In genomic region chr1:75785320-75785963, GRCh38 we compare ENCODE assay signal across 8 cellular contexts. TPM values are rescaled to one million over a fixed set of nuclear protein-coding genes. Genes with fewer than 3 reads are reported as not detected.
A peak's percentile ranks its signal among the peaks of the same experiment; 100 is the strongest.
DNase-seq lines count a peak whose midpoint lies in the region; ATAC-seq and TF ChIP-seq lines count a peak whose summit lies in the region.

No MANE protein-coding gene starts in this region.

- peak overlapping the region; percentile 100 for H3K4me2 ChIP-seq in smooth muscle cell

- peaks cover 44% of the 10 kb centered on the region for H3K79me2 ChIP-seq in smooth muscle cell (ENCODE audit: low read depth)

- TF ChIP-seq CTCF in WI38 (IDR thresholded peaks at IDR 0.05; ENCODE audit: low read depth, low read length), result no peak
- no peak for TF ChIP-seq CTCF in left ventricle myocardium inferior (IDR thresholded peaks at IDR 0.05; ENCODE audit: borderline replicate concordance)
- TF ChIP-seq CTCF in smooth muscle cell (IDR thresholded peaks at IDR 0.05; ENCODE audit: borderline replicate concordance, insufficient read depth, poor library complexity, severe bottlenecking), result no peak

- H3K9me3 ChIP-seq in left ventricle myocardium inferior (replicated peaks) (no peaks in the 10 kb centered on the region), smooth muscle cell (replicated peaks; ENCODE audit: low read depth) (no peaks in the 10 kb centered on the region)

- peaks cover 21% of the 10 kb centered on the region for H3F3A ChIP-seq in smooth muscle cell (ENCODE audit: low read depth)

- H2AFZ ChIP-seq in smooth muscle cell (ENCODE audit: low read depth), result peak overlapping the region; percentile 99

- intact Hi-C loops in left ventricle myocardium inferior (cut with micrococcal nuclease), result loop anchor here (10.0 kb wide), 1 partner anchor 61 kb away; the partner anchor contains the start of gene ACADM

- DNase-seq in DMS153 treated with DMSO at 0.1 percent for 48 hours (lab: John Stamatoyannopoulos, UW; ENCODE audit: unreplicated experiment), result peak; percentile 65
- no peak for DNase-seq in DMS153 (lab: John Stamatoyannopoulos, UW)
- DNase-seq in left ventricle myocardium inferior, result no peak
- no peak for DNase-seq in smooth muscle cell (lab: John Stamatoyannopoulos, UW; ENCODE audit: unreplicated experiment)
- no peak for DNase-seq in stimulated activated CD4-positive, alpha-beta T cell treated with anti-CD3 and anti-CD28 coated beads, Interleukin-4, amount 100 ng/mL, for 4 hours
- no peak for DNase-seq in activated CD4-positive, alpha-beta T cell treated with anti-CD3 and anti-CD28 coated beads, Interleukin-2, amount 50 U/mL, for 48 hours

- H3K27ac ChIP-seq in left ventricle myocardium inferior (replicated peaks) (peak overlapping the region; percentile 90), smooth muscle cell (ENCODE audit: low read depth) (peak overlapping the region; percentile 58)

- H3K9ac ChIP-seq in smooth muscle cell (ENCODE audit: low read depth), result peak overlapping the region; percentile 82

- peak; percentile 28 for ATAC-seq in HG02943 (IDR thresholded peaks at IDR 0.05; ENCODE audit: low read depth, unreplicated experiment)

- 16% methylated on average over 8 of the region's 8 CpGs for WGBS in smooth muscle cell (ENCODE audit: low lambda C conversion rate)

- H3K4me3 ChIP-seq in WI38 (ENCODE audit: low read depth, low read length), result peak overlapping the region; percentile 84
- peak overlapping the region; percentile 87 for H3K4me3 ChIP-seq in left ventricle myocardium inferior
- H3K4me3 ChIP-seq in smooth muscle cell, result peak overlapping the region; percentile 70

- peaks cover 51% of the 10 kb centered on the region for H3K4me1 ChIP-seq in left ventricle myocardium inferior
- peaks cover 29% of the 10 kb centered on the region for H3K4me1 ChIP-seq in smooth muscle cell (ENCODE audit: low read depth)

- H4K20me1 ChIP-seq in smooth muscle cell (ENCODE audit: low read depth), result peaks cover 39% of the 10 kb centered on the region

- no peaks in the 10 kb centered on the region for H3K27me3 ChIP-seq in left ventricle myocardium inferior (ENCODE audit: low read depth)
- H3K27me3 ChIP-seq in smooth muscle cell (ENCODE audit: low read depth), result no peaks in the 10 kb centered on the region

- H3K36me3 ChIP-seq in left ventricle myocardium inferior, result peaks cover 11% of the 10 kb centered on the region
- no peaks in the 10 kb centered on the region for H3K36me3 ChIP-seq in smooth muscle cell (ENCODE audit: low read depth)

RNA-seq across cellular contexts. Expression of gene RABGGTB, which starts 0.6 kb away (rescaled TPM):
- total RNA-seq in left ventricle myocardium inferior (64.4 TPM), smooth muscle cell (97.4 and 101 TPM in 2 replicates)
- polyA plus RNA-seq in smooth muscle cell, result 18.0 and 29.6 TPM in 2 replicates

RNA-seq across cellular contexts. Expression of gene MSH4, which starts 11.2 kb away (rescaled TPM):
- total RNA-seq in left ventricle myocardium inferior, result 0.25 TPM
- total RNA-seq in smooth muscle cell, result not detected in 2 replicates
- polyA plus RNA-seq in smooth muscle cell, result not detected in 2 replicates
